7 cellular contexts compared by ENCODE assay signal in genomic region chr2:171432969-171433762, GRCh38. TPM values are rescaled to one million over a fixed set of nuclear protein-coding genes. Genes with fewer than 3 reads are reported as not detected.
DNase-seq lines count a peak whose midpoint lies in the region; ATAC-seq and TF ChIP-seq lines count a peak whose summit lies in the region.

No MANE protein-coding gene starts in this region.

- ATAC-seq in GM21367 (IDR thresholded peaks at IDR 0.05; ENCODE audit: unreplicated experiment): no peak

- H3K36me3 ChIP-seq in liver (ENCODE audit: control insufficient read depth in 4 of 4, insufficient read depth in 3 of 4, low read depth in 1 of 4, low read length in 3 of 4): peaks cover 0 to 5% (median 4%) of the 10 kb centered on the region in 4 donors

- H3K27me3 ChIP-seq in liver (ENCODE audit: control insufficient read depth in 4 of 4, insufficient read depth in 4 of 4, low read length in 3 of 4): no peaks in the 10 kb centered on the region

- H3K4me3 ChIP-seq in GM12864 (ENCODE audit: low read depth, low read length) (peak overlapping the region; percentile 82), cardiac fibroblast (replicated peaks in 1 of 2; ENCODE audit: low read depth in 2 of 2, low read length in 2 of 2) (peak overlapping the region; percentile 74 to 82), liver (ENCODE audit: low read depth in 1 of 3, low read length in 3 of 3) (peak overlapping the region; percentile 68 to 86 (median 75))

- peaks cover 0 to 15% (median 11%) of the 10 kb centered on the region in 4 donors for H3K4me1 ChIP-seq in liver (ENCODE audit: control insufficient read depth in 4 of 4, insufficient read depth in 4 of 4, low read length in 3 of 4)

- TF ChIP-seq RAD21 in liver (IDR thresholded peaks at IDR 0.05): no peak

- DNase-seq in GM12864 (ENCODE audit: low read depth): peak; percentile 60
- peak; percentile 37 for DNase-seq in LHCN-M2 (ENCODE audit: low read depth)
- DNase-seq in T follicular helper cell (ENCODE audit: low read depth): peak; percentile 18
- peak; percentile 19 to 54 for DNase-seq in cardiac fibroblast (ENCODE audit: low read depth in 2 of 2)
- DNase-seq in stimulated activated CD8-positive, alpha-beta memory T cell treated with anti-CD3 and anti-CD28 coated beads, Interleukin-4, amount 100 ng/mL, for 48 hours: peak; percentile 63

- H3K9me3 ChIP-seq in liver (ENCODE audit: control insufficient read depth in 4 of 4, low read length in 3 of 4): no peaks in the 10 kb centered on the region

- H3K27ac ChIP-seq in liver (ENCODE audit: low read depth in 1 of 2, low read length in 2 of 2): peak overlapping the region; percentile 49 to 91

- H3K9ac ChIP-seq in liver (ENCODE audit: low read depth in 1 of 2, low read length in 2 of 2): peak overlapping the region; percentile 17 to 47

- 27% methylated on average over 20 of the region's 20 CpGs for WGBS in liver

- no peak for TF ChIP-seq CTCF in GM12864 (IDR thresholded peaks at IDR 0.05; ENCODE audit: low read depth, low read length, missing control alignments)
- TF ChIP-seq CTCF in cardiac fibroblast (IDR thresholded peaks at IDR 0.05; ENCODE audit: low read depth, low read length): no peak
- TF ChIP-seq CTCF in liver (IDR thresholded peaks at IDR 0.05; ENCODE audit: low read depth, low read length, missing input control): no peak

TF ChIP-seq in liver, 16 proteins besides CTCF, POLR2A, EP300 and RAD21:
- no peak for TF ChIP-seq GABPA (IDR thresholded peaks at IDR 0.05 in 1 of 2, conservative IDR thresholded peaks at IDR 0.05 in 1 of 2)
- TF ChIP-seq HNF4G (IDR thresholded peaks at IDR 0.05): no peak
- no peak for TF ChIP-seq HNF4A (conservative IDR thresholded peaks at IDR 0.05)
- no peak for TF ChIP-seq JUND (IDR thresholded peaks at IDR 0.05)
- no peak for TF ChIP-seq RXRA (IDR thresholded peaks at IDR 0.05)
- no peak for TF ChIP-seq MAX (IDR thresholded peaks at IDR 0.05)
- TF ChIP-seq ATF3 (IDR thresholded peaks at IDR 0.05): no peak
- no peak for TF ChIP-seq YY1 (IDR thresholded peaks at IDR 0.05)
- no peak for TF ChIP-seq SP1 (IDR thresholded peaks at IDR 0.05)
- no peak for TF ChIP-seq NR2F2 (IDR thresholded peaks at IDR 0.05)
- no peak for TF ChIP-seq EGR1 (IDR thresholded peaks at IDR 0.05; ENCODE audit: low read depth in 2 of 2)
- TF ChIP-seq ZBTB33 (IDR thresholded peaks at IDR 0.05): no peak
- no peak for TF ChIP-seq FOXA2 (IDR thresholded peaks at IDR 0.05)
- no peak for TF ChIP-seq FOXA1 (IDR thresholded peaks at IDR 0.05)
- no peak for TF ChIP-seq TAF1 (conservative IDR thresholded peaks at IDR 0.05)
- TF ChIP-seq REST (IDR thresholded peaks at IDR 0.05): no peak

RNA-seq across cellular contexts. Expression of gene METTL8, which starts 0.6 kb away (rescaled TPM):
- total RNA-seq in LHCN-M2 (2014; rRNA removed): 24.9 and 32.1 TPM in 2 replicates
- polyA plus RNA-seq in LHCN-M2 (2012): 7.5 TPM
- total RNA-seq in liver: 1 to 10 TPM; 5.2 to 6.6 TPM
- polyA plus RNA-seq in liver: 1 to 10 TPM; 3.6 to 8.1 TPM

RNA-seq across cellular contexts. Expression of gene DCAF17, which starts 0.9 kb away (rescaled TPM):
- total RNA-seq in LHCN-M2 (2014; rRNA removed) (16.5 and 24.6 TPM in 2 replicates), liver (10 to 100 TPM in 1 of 2 donors, 1 to 10 TPM in 1; 9.2 to 10.4 TPM)
- polyA plus RNA-seq in LHCN-M2 (2012): 4.6 TPM
- 1 to 10 TPM; 2.5 to 3.0 TPM for polyA plus RNA-seq in liver
